ENCODE assay signal across 11 cellular contexts in genomic region chr19:46925548-46925950, GRCh38.
DNase-seq lines count a peak whose midpoint lies in the region; ATAC-seq, FAIRE-seq and TF ChIP-seq lines count a peak whose summit lies in the region.
"Had no signal": no experiment of that assay in that cellular context is flagged by ENCODE, and none has a peak within 500 bp of the region (broad histone marks: within the 10 kb centered on the region; RNA-seq: fewer than 3 reads in every experiment).

No MANE protein-coding gene starts in this region.

- no peak overlapping the region for H3K4me3 ChIP-seq in CD4-positive, alpha-beta memory T cell (ENCODE audit: low read length in 2 of 2)
- H3K4me3 ChIP-seq in osteoblast (ENCODE audit: insufficient read depth, low read length): peak overlapping the region; percentile 10
- H3K4me3 ChIP-seq: SJCRH30 had no signal

- H3K4me3 Mint-ChIP-seq in CD4-positive, alpha-beta memory T cell: peak overlapping the region in 3 of 8 donors; percentile 11 to 74 (median 29)

- peaks cover 97% of the 10 kb centered on the region for H3K79me2 ChIP-seq in osteoblast (ENCODE audit: insufficient read depth, low read length)

- TF ChIP-seq CTCF in osteoblast (IDR thresholded peaks at IDR 0.05; ENCODE audit: extremely low read depth, low read depth, low read length): no peak
- no peak for TF ChIP-seq CTCF in GM20000 (IDR thresholded peaks at IDR 0.05; ENCODE audit: extremely low read depth, missing control alignments)

- peaks cover 0 to 2% (median 0%) of the 10 kb centered on the region in 8 donors for H3K9me3 Mint-ChIP-seq in CD4-positive, alpha-beta memory T cell
- H3K9me3 Mint-ChIP-seq: activated T-cell treated with anti-CD3 and anti-CD28 coated beads, Interleukin-2, amount 50 U/mL, for 72 hours had no signal

- POLR2A ChIA-PET in CD4-positive, alpha-beta memory T cell (lab: Charles Lee; ENCODE audit: partially characterized antibody): interaction anchor here (1.1 to 7.6 kb wide), 6 partner anchors 9 to 212 kb away, joined by 3 to 68 read pairs (median 6); no protein-coding TSS in a partner anchor

- peaks cover 28% of the 10 kb centered on the region in 2 donors for H3K36me3 Mint-ChIP-seq in CD4-positive, alpha-beta memory T cell

- CTCF ChIA-PET in CD4-positive, alpha-beta memory T cell (lab: Charles Lee; ENCODE audit: partially characterized antibody): interaction anchor here (0.8 to 10.0 kb wide), 10 partner anchors 9 to 87 kb away, joined by 3 to 72 read pairs (median 7); no protein-coding TSS in a partner anchor

- peak overlapping the region; percentile 55 for H3K4me2 ChIP-seq in osteoblast (ENCODE audit: insufficient read depth, low read length)

- H3K9me3 ChIP-seq in CD4-positive, alpha-beta memory T cell (ENCODE audit: control insufficient read depth in 1 of 2, low read length in 2 of 2): no peaks in the 10 kb centered on the region
- no peaks in the 10 kb centered on the region for H3K9me3 ChIP-seq in osteoblast (ENCODE audit: low read depth, low read length)
- H3K9me3 ChIP-seq: SJCRH30 had no signal

- no peak overlapping the region for H2AFZ ChIP-seq in osteoblast (ENCODE audit: low read length)

- H4K20me1 ChIP-seq in osteoblast (ENCODE audit: insufficient read depth, low read length): peaks cover 21% of the 10 kb centered on the region

- no peaks in the 10 kb centered on the region for H3K27me3 ChIP-seq in CD4-positive, alpha-beta memory T cell (ENCODE audit: insufficient read depth, low read length)
- H3K27me3 ChIP-seq in osteoblast (ENCODE audit: insufficient read depth, low read length): no peaks in the 10 kb centered on the region
- H3K27me3 ChIP-seq: SJCRH30 had no signal

- peaks cover 21% of the 10 kb centered on the region for H3K36me3 ChIP-seq in CD4-positive, alpha-beta memory T cell (ENCODE audit: insufficient read depth, low read length)
- H3K36me3 ChIP-seq in osteoblast (ENCODE audit: insufficient read depth, low read length): peaks cover 21% of the 10 kb centered on the region

- no peak for DNase-seq in CD4-positive, alpha-beta memory T cell
- DNase-seq in SW480 (ENCODE audit: low spot score) (peak; percentile 73), Right ventricle myocardium superior (no peak), osteoblast (ENCODE audit: insufficient read length, low spot score, missing footprints) (no peak), urothelium cell line (ENCODE audit: low spot score) (no peak), AG08396 (ENCODE audit: low spot score) (no peak), GM20000 (ENCODE audit: low spot score) (no peak)
- DNase-seq: MV-4-11, SJCRH30 had no signal

- ATAC-seq in Right ventricle myocardium superior (ENCODE audit: poor library complexity) (peak; percentile 14), HG02610 (IDR thresholded peaks at IDR 0.05; ENCODE audit: unreplicated experiment) (no peak)

- no peak for FAIRE-seq in urothelium cell line (lab: Jason Lieb, UNC)

- intact Hi-C loops in CD4-positive, alpha-beta memory T cell (cut with micrococcal nuclease): no loop called here
- intact Hi-C loops in Right ventricle myocardium superior (cut with DNase I): no loop called here

- no peaks in the 10 kb centered on the region for H3K27me3 Mint-ChIP-seq in CD4-positive, alpha-beta memory T cell

- peaks cover 49% of the 10 kb centered on the region for H3K4me1 ChIP-seq in CD4-positive, alpha-beta memory T cell (ENCODE audit: insufficient read depth, low read length)
- H3K4me1 ChIP-seq in osteoblast (ENCODE audit: insufficient read depth, low read length): peaks cover 48% of the 10 kb centered on the region

- H3K27ac Mint-ChIP-seq in CD4-positive, alpha-beta memory T cell: peak overlapping the region in 4 of 7 donors; percentile 24 to 83 (median 52)

- H3K4me1 Mint-ChIP-seq in CD4-positive, alpha-beta memory T cell: peaks cover 44 to 70% (median 56%) of the 10 kb centered on the region in 4 donors

- no peak overlapping the region for H3K27ac ChIP-seq in CD4-positive, alpha-beta memory T cell (ENCODE audit: low read depth, low read length)
- H3K27ac ChIP-seq in osteoblast (ENCODE audit: low read depth, low read length): peak overlapping the region; percentile 92
- H3K27ac ChIP-seq: SJCRH30 had no signal
